14 cellular contexts compared by ENCODE assay signal in genomic region chr13:35699805-35700204, GRCh38.
A peak's percentile ranks its signal among the peaks of the same experiment; 100 is the strongest.
DNase-seq lines count a peak whose midpoint lies in the region; ATAC-seq and TF ChIP-seq lines count a peak whose summit lies in the region.
"Had no signal": no experiment of that assay in that cellular context is flagged by ENCODE, and none has a peak within 500 bp of the region (broad histone marks: within the 10 kb centered on the region; RNA-seq: fewer than 3 reads in every experiment).

No MANE protein-coding gene starts in this region.

- TF ChIP-seq POLR2A in IMR-90 (IDR thresholded peaks at IDR 0.05; ENCODE audit: low read depth, low read length) (no peak), prostate gland (IDR thresholded peaks at IDR 0.05) (no peak)

- POLR2A ChIA-PET in IMR-90 (lab: Charles Lee; ENCODE audit: unreplicated experiment) = no interaction called here
- POLR2A ChIA-PET in naive thymus-derived CD8-positive, alpha-beta T cell (lab: Charles Lee) = no interaction called here

- peaks cover 17% of the 10 kb centered on the region for H3K9me1 ChIP-seq in IMR-90 (ENCODE audit: insufficient read depth, low read length)

- no peaks in the 10 kb centered on the region for H3K36me3 Mint-ChIP-seq in naive thymus-derived CD8-positive, alpha-beta T cell
- H3K36me3 Mint-ChIP-seq: CD4-positive, CD25-positive, alpha-beta regulatory T cell had no signal

- H2AK5ac ChIP-seq in IMR-90 (ENCODE audit: low read depth, low read length) = peak overlapping the region; percentile 80; the same call in 1 of the 2 replicates

- peak overlapping the region; percentile 96 for H4K91ac ChIP-seq in IMR-90 (ENCODE audit: insufficient read depth, low read depth, low read length)

- no peak overlapping the region for H3K4me3 Mint-ChIP-seq in naive thymus-derived CD8-positive, alpha-beta T cell
- H3K4me3 Mint-ChIP-seq: activated CD8-positive, alpha-beta T cell treated with anti-CD3 and anti-CD28 coated beads for 36 hours; CD4-positive, CD25-positive, alpha-beta regulatory T cell had no signal

- intact Hi-C loops in IMR-90 (cut with micrococcal nuclease) = loop anchor here (2.0 kb wide), 1 partner anchor 71 kb away; no protein-coding TSS in a partner anchor
- intact Hi-C loops in prostate gland (cut with DNase I) = loop anchor here (5.0 kb wide), 1 partner anchor 257 kb away; no protein-coding TSS in a partner anchor

- H3K4me2 ChIP-seq in IMR-90 (ENCODE audit: low read depth, low read length) (peak overlapping the region; percentile 62), fibroblast of lung (ENCODE audit: extremely low read depth, insufficient read depth, low read length) (peak overlapping the region; percentile 99)

- H2AFZ ChIP-seq in IMR-90 (replicated peaks; ENCODE audit: low read length, poor library complexity) (peak overlapping the region; percentile 55), fibroblast of lung (ENCODE audit: low read length) (peak overlapping the region; percentile 56)

- H2BK120ac ChIP-seq in IMR-90 (ENCODE audit: low read depth, low read length) = peak overlapping the region; percentile 98

- H3K9me3 ChIP-seq in IMR-90 (ENCODE audit: control insufficient read depth, insufficient read depth, low read length) (no peaks in the 10 kb centered on the region), fibroblast of lung (ENCODE audit: control insufficient read depth, insufficient read depth, low read depth, low read length) (no peaks in the 10 kb centered on the region), prostate gland (no peaks in the 10 kb centered on the region), SJCRH30 (replicated peaks) (no peaks in the 10 kb centered on the region)
- H3K9me3 ChIP-seq: Peyer's patch had no signal

- CTCF ChIA-PET in IMR-90 (lab: Yijun Ruan, JAX) = no interaction called here

- H3K23ac ChIP-seq in IMR-90 (ENCODE audit: low read depth, low read length) = peak overlapping the region; percentile 95

- H3K4me1 ChIP-seq in IMR-90 (ENCODE audit: control insufficient read depth, insufficient read depth, low read length) (peaks cover 35% of the 10 kb centered on the region), fibroblast of lung (ENCODE audit: control insufficient read depth, extremely low read depth, insufficient read depth, low read length) (peaks cover 24% of the 10 kb centered on the region), prostate gland (replicated peaks) (no peaks in the 10 kb centered on the region), SJCRH30 (peaks cover 4% of the 10 kb centered on the region)
- H3K4me1 ChIP-seq: Peyer's patch had no signal

- peak overlapping the region; percentile 90 for H2BK15ac ChIP-seq in IMR-90 (ENCODE audit: low read depth, low read length)

- peak overlapping the region; percentile 92 for H2BK5ac ChIP-seq in IMR-90 (ENCODE audit: low read depth, low read length, poor library complexity, severe bottlenecking)

- dilution Hi-C loops in IMR-90 (cut with HindIII; ENCODE audit: low sequenced_read_pairs, unreplicated experiment) = no loop called here

- no peaks in the 10 kb centered on the region for H3K79me2 ChIP-seq in fibroblast of lung (ENCODE audit: control insufficient read depth, insufficient read depth, low read length)

- peak; percentile 42 for DNase-seq in AG20443 (ENCODE audit: low spot score)
- peak; percentile 66 for DNase-seq in IMR-90
- DNase-seq in fibroblast of lung (ENCODE audit: low read depth in 2 of 2) = peak; percentile 40 to 70
- peak; percentile 19 for DNase-seq in prostate gland (ENCODE audit: low spot score)
- no peak for DNase-seq in naive thymus-derived CD8-positive, alpha-beta T cell
- no peak for DNase-seq in SJCRH30
- no peak for DNase-seq in T1000 (lab: John Stamatoyannopoulos, UW)
- DNase-seq: activated CD8-positive, alpha-beta T cell treated with anti-CD3 and anti-CD28 coated beads for 36 hours; activated effector memory CD4-positive, alpha-beta T cell treated with anti-CD3 and anti-CD28 coated beads, Interleukin-2, amount 50 U/mL, for 16 hours; CD4-positive, CD25-positive, alpha-beta regulatory T cell; Peyer's patch; stimulated activated naive CD4-positive, alpha-beta T cell treated with Interleukin-2 at 50 U/mL for 16 hours had no signal

- H3K14ac ChIP-seq in IMR-90 (replicated peaks; ENCODE audit: low read depth, low read length) = peak overlapping the region; percentile 87

- WGBS in IMR-90 (ENCODE audit: extremely low coverage in 2 of 2, insufficient read length in 1 of 2), 2 experiments = no CpG with 5 or more reads among the region's 8 CpGs
- 12% methylated on average over 8 of the region's 8 CpGs for WGBS in prostate gland

- no peak for TF ChIP-seq CTCF in IMR-90 (conservative IDR thresholded peaks at IDR 0.05; ENCODE audit: low read depth, low read length)
- TF ChIP-seq CTCF in fibroblast of lung (conservative IDR thresholded peaks at IDR 0.05 in 1 of 2, IDR thresholded peaks at IDR 0.05 in 1 of 2; ENCODE audit: low read depth in 1 of 2, low read length in 2 of 2) = no peak
- TF ChIP-seq CTCF in prostate gland (IDR thresholded peaks at IDR 0.05) = no peak

- H3K36me3 ChIP-seq in IMR-90 (ENCODE audit: control insufficient read depth, insufficient read depth, low read length) (no peaks in the 10 kb centered on the region), fibroblast of lung (ENCODE audit: control insufficient read depth, insufficient read depth, low read length) (no peaks in the 10 kb centered on the region), prostate gland (no peaks in the 10 kb centered on the region), SJCRH30 (no peaks in the 10 kb centered on the region)
- H3K36me3 ChIP-seq: Peyer's patch had no signal

- H2AK9ac ChIP-seq in IMR-90 (replicated peaks; ENCODE audit: low read depth, low read length, poor library complexity) = peak overlapping the region; percentile 79

- TF ChIP-seq RAD21 in IMR-90 (IDR thresholded peaks at IDR 0.05; ENCODE audit: low read length) = no peak

- H3K18ac ChIP-seq in IMR-90 (ENCODE audit: low read depth, low read length) = peak overlapping the region; percentile 92

- no peaks in the 10 kb centered on the region for H3K79me1 ChIP-seq in IMR-90 (ENCODE audit: low read depth in 1 of 2, low read length in 2 of 2)

- H4K5ac ChIP-seq in IMR-90 (ENCODE audit: low read depth, low read length) = peak overlapping the region; percentile 62

- H3K27ac Mint-ChIP-seq in naive thymus-derived CD8-positive, alpha-beta T cell = no peak overlapping the region
- H3K27ac Mint-ChIP-seq: activated CD8-positive, alpha-beta T cell treated with anti-CD3 and anti-CD28 coated beads for 36 hours; CD4-positive, CD25-positive, alpha-beta regulatory T cell had no signal

- H3K27me3 Mint-ChIP-seq in naive thymus-derived CD8-positive, alpha-beta T cell = peaks cover 1 to 34% (median 14%) of the 10 kb centered on the region in 5 donors
- H3K27me3 Mint-ChIP-seq: CD4-positive, CD25-positive, alpha-beta regulatory T cell had no signal

- peak overlapping the region; percentile 19; the same call in 1 of the 2 replicates for H3K4me3 ChIP-seq in IMR-90 (ENCODE audit: insufficient read depth, low read depth, low read length)
- H3K4me3 ChIP-seq in fibroblast of lung (replicated peaks in 1 of 4; ENCODE audit: control extremely low read depth in 1 of 4, insufficient read depth in 1 of 4, low read depth in 3 of 4, low read length in 4 of 4) = peak overlapping the region; percentile 38 to 49 (median 40)
- H3K4me3 ChIP-seq in prostate gland = no peak overlapping the region
- H3K4me3 ChIP-seq in SJCRH30 = no peak overlapping the region
- H3K4me3 ChIP-seq: Peyer's patch had no signal

- no peaks in the 10 kb centered on the region for H4K20me1 ChIP-seq in IMR-90 (ENCODE audit: insufficient read depth, low read length)
- no peaks in the 10 kb centered on the region for H4K20me1 ChIP-seq in fibroblast of lung (ENCODE audit: control insufficient read depth, extremely low read depth, insufficient read depth, low read length)

- peaks cover 0 to 1% (median 0%) of the 10 kb centered on the region in 4 donors for H3K4me1 Mint-ChIP-seq in naive thymus-derived CD8-positive, alpha-beta T cell
- H3K4me1 Mint-ChIP-seq: CD4-positive, CD25-positive, alpha-beta regulatory T cell had no signal

- no TSS peak for BruUV-seq in IMR-90 (replicated peaks; lab: Mats Ljungman, UMichigan)

- peak overlapping the region; percentile 92 for H3K27ac ChIP-seq in IMR-90 (ENCODE audit: insufficient read depth, low read length)
- peak overlapping the region; percentile 95 for H3K27ac ChIP-seq in fibroblast of lung (ENCODE audit: insufficient read depth, low read length)
- peak overlapping the region in 1 of 2 donors; percentile 8 for H3K27ac ChIP-seq in prostate gland
- H3K27ac ChIP-seq in SJCRH30 = no peak overlapping the region
- H3K27ac ChIP-seq: epithelial cell of prostate had no signal

- peak overlapping the region; percentile 84 for H3K56ac ChIP-seq in IMR-90 (ENCODE audit: extremely low read depth, insufficient read depth, low read length)

- in situ Hi-C loops in IMR-90 (cut with MboI; ENCODE audit: low sequenced_read_pairs) = no loop called here

- peak overlapping the region; percentile 98 for H3K4ac ChIP-seq in IMR-90 (ENCODE audit: low read depth, low read length)

- no peaks in the 10 kb centered on the region for H3K27me3 ChIP-seq in IMR-90 (ENCODE audit: control insufficient read depth, insufficient read depth, low read length)
- no peaks in the 10 kb centered on the region for H3K27me3 ChIP-seq in fibroblast of lung (ENCODE audit: control insufficient read depth, insufficient read depth, low read length)
- H3K27me3 ChIP-seq in prostate gland (replicated peaks; ENCODE audit: insufficient read depth) = no peaks in the 10 kb centered on the region
- no peaks in the 10 kb centered on the region for H3K27me3 ChIP-seq in SJCRH30
- H3K27me3 ChIP-seq: Peyer's patch had no signal

- peak overlapping the region; percentile 78 for H3K9ac ChIP-seq in IMR-90 (ENCODE audit: low read depth, low read length)
- peak overlapping the region; percentile 40 for H3K9ac ChIP-seq in fibroblast of lung (ENCODE audit: insufficient read depth, low read length)

- ATAC-seq in IMR-90 (ENCODE audit: low read depth) (peak; percentile 15), GM21360 (IDR thresholded peaks at IDR 0.05; ENCODE audit: unreplicated experiment) (no peak)
- ATAC-seq in naive thymus-derived CD8-positive, alpha-beta T cell = no peak
- ATAC-seq: activated CD8-positive, alpha-beta T cell treated with anti-CD3 and anti-CD28 coated beads for 36 hours had no signal

- H2BK20ac ChIP-seq in IMR-90 (ENCODE audit: low read depth, low read length) = peak overlapping the region; percentile 96

- H3K9me3 Mint-ChIP-seq in naive thymus-derived CD8-positive, alpha-beta T cell = peaks cover 0 to 2% (median 0%) of the 10 kb centered on the region in 9 donors

- peak overlapping the region; percentile 44 to 93 for H4K8ac ChIP-seq in IMR-90 (ENCODE audit: low read depth in 2 of 2, low read length in 2 of 2)

TF ChIP-seq in IMR-90, 13 proteins besides CTCF, POLR2A, EP300 and RAD21 (continues in another document):
- TF ChIP-seq MAFK (IDR thresholded peaks at IDR 0.05; ENCODE audit: low read depth, low read length) = no peak
- no peak for TF ChIP-seq FOS (IDR thresholded peaks at IDR 0.05; ENCODE audit: low read depth, low read length)
- TF ChIP-seq MAZ (IDR thresholded peaks at IDR 0.05; ENCODE audit: borderline replicate concordance, low read depth, low read length) = no peak

Comparison
In these comparisons a context has a peak if more than half of its experiments do, and no peak if none do; other contexts are left out.
1. DNase-seq: peak in AG20443 (single experiment), IMR-90 (single experiment), fibroblast of lung (2 of 2) and prostate gland (single experiment); none in naive thymus-derived CD8-positive, alpha-beta T cell (0 of 10), SJCRH30 (0 of 2) and T1000 (single experiment).
2. H3K4me3 ChIP-seq: peak in IMR-90 (single experiment) and fibroblast of lung (4 of 4); none in prostate gland (0 of 2) and SJCRH30 (single experiment).